ENCODE assay signal across 23 cellular contexts in genomic region chr4:148634476-148634875, GRCh38.
DNase-seq lines count a peak whose midpoint lies in the region; ATAC-seq and TF ChIP-seq lines count a peak whose summit lies in the region.
"Had no signal": no experiment of that assay in that cellular context is flagged by ENCODE, and none has a peak within 500 bp of the region (broad histone marks: within the 10 kb centered on the region; RNA-seq: fewer than 3 reads in every experiment).

No MANE protein-coding gene starts in this region.

- ATAC-seq in PC-3 = peak; percentile 98
- ATAC-seq in HG03442 (IDR thresholded peaks at IDR 0.05; ENCODE audit: unreplicated experiment) = no peak
- ATAC-seq in CD4-positive, alpha-beta T cell (ENCODE audit: poor library complexity) = no peak
- ATAC-seq: K562, left ventricle myocardium superior, Panc1 had no signal

- TF ChIP-seq CTCF in PC-3 (conservative IDR thresholded peaks at IDR 0.05; ENCODE audit: low read depth, low read length) (no peak), epithelial cell of esophagus (IDR thresholded peaks at IDR 0.05; ENCODE audit: insufficient read depth, low read depth, low read length, missing control alignments) (no peak), tibial nerve (IDR thresholded peaks at IDR 0.05) (no peak)
- TF ChIP-seq CTCF in CD4-positive, alpha-beta T cell (IDR thresholded peaks at IDR 0.05) = no peak

- H3K36me3 Mint-ChIP-seq in CD4-positive, alpha-beta T cell (ENCODE audit: low read depth) = peaks cover 8% of the 10 kb centered on the region

- no peak for TF ChIP-seq POLR2A in tibial nerve (IDR thresholded peaks at IDR 0.05)

- POLR2A ChIA-PET in PC-3 (lab: Charles Lee; ENCODE audit: unreplicated experiment) = no interaction called here
- POLR2A ChIA-PET in CD4-positive, alpha-beta T cell (lab: Charles Lee) = no interaction called here

- no peak overlapping the region for H2AFZ ChIP-seq in PC-3 (ENCODE audit: low read length)

- no peaks in the 10 kb centered on the region; the same call in 1 of the 2 replicates for H3K36me3 ChIP-seq in PC-3 (ENCODE audit: low read depth, low read length)
- H3K36me3 ChIP-seq in tibial nerve = no peaks in the 10 kb centered on the region
- H3K36me3 ChIP-seq: right lobe of liver had no signal

- peaks cover 13% of the 10 kb centered on the region for H3K9me3 Mint-ChIP-seq in CD4-positive, alpha-beta T cell

- TF ChIP-seq EP300 in tibial nerve (IDR thresholded peaks at IDR 0.05) = no peak

- CTCF ChIA-PET in PC-3 (lab: Charles Lee) = no interaction called here
- CTCF ChIA-PET in CD4-positive, alpha-beta T cell (lab: Charles Lee) = no interaction called here

- DNase-seq in HPDE6-E6E7 (ENCODE audit: extremely low spot score) (peak; percentile 28), PC-3 (peak; percentile 84), epithelial cell of esophagus (ENCODE audit: low read depth) (peak; percentile 55), renal cortical epithelial cell (ENCODE audit: low read depth) (peak; percentile 17), tibial nerve (ENCODE audit: low spot score in 2 of 2) (no peak), RPMI8226 (no peak)
- DNase-seq in CD4-positive, alpha-beta T cell = no peak
- DNase-seq: activated CD4-positive, alpha-beta T cell treated with anti-CD3 and anti-CD28 coated beads, Interleukin-2, amount 50 U/mL, for 48 hours; activated T-cell treated with anti-CD3 and anti-CD28 coated beads, Interleukin-2, amount 50 U/mL, for 24 hours; Caco-2; central memory CD4-positive, alpha-beta T cell; effector CD8-positive, alpha-beta T cell; left ventricle myocardium superior; NCI-H1092 treated with DMSO at 0.1 percent for 48 hours; NCI-H748 treated with DMSO at 0.1 percent for 48 hours; right lobe of liver; stimulated activated CD4-positive, alpha-beta T cell treated with anti-CD3 and anti-CD28 coated beads, Interleukin-2, amount 100 ng/mL, for 24 hours; substantia nigra had no signal

- H3K27ac ChIP-seq in PC-3 (ENCODE audit: low read length) (peak overlapping the region; percentile 66), tibial nerve (no peak overlapping the region)
- H3K27ac ChIP-seq in CD4-positive, alpha-beta T cell (ENCODE audit: low read depth, low read length) = no peak overlapping the region
- H3K27ac ChIP-seq: right lobe of liver, VCaP had no signal

- H3F3A ChIP-seq in PC-3 (ENCODE audit: low read length, unreplicated experiment) = no peaks in the 10 kb centered on the region

- no TSS peak for BruUV-seq in PC-3 (replicated peaks; lab: Mats Ljungman, UMichigan)

- no peak overlapping the region for H3K27ac Mint-ChIP-seq in CD4-positive, alpha-beta T cell
- H3K27ac Mint-ChIP-seq: activated naive CD8-positive, alpha-beta T cell; activated T-cell treated with anti-CD3 and anti-CD28 coated beads, Interleukin-2, amount 50 U/mL, for 24 hours had no signal

- H3K9me3 ChIP-seq in PC-3 (ENCODE audit: low read length) = 0 out of 2 replicates have a peak, but pooled peaks cover 5% of the 10 kb centered on the region
- H3K9me3 ChIP-seq in tibial nerve = peaks cover 0 to 16% (median 0%) of the 10 kb centered on the region in 4 donors
- peaks cover 4% of the 10 kb centered on the region for H3K9me3 ChIP-seq in CD4-positive, alpha-beta T cell (ENCODE audit: control insufficient read depth, low read length)
- H3K9me3 ChIP-seq: right lobe of liver had no signal

- H3K79me2 ChIP-seq in PC-3 (ENCODE audit: low read length) = no peaks in the 10 kb centered on the region

- H3K4me2 ChIP-seq in PC-3 (ENCODE audit: low read length) = peak overlapping the region; percentile 29; the same call in 1 of the 2 replicates

- H3K9me2 ChIP-seq in PC-3 (replicated peaks; ENCODE audit: low read length) = no peaks in the 10 kb centered on the region

- 94 to 97% methylated on average over 3 of the region's 3 CpGs for WGBS in tibial nerve, 2 donors

- no peaks in the 10 kb centered on the region for H3K4me1 Mint-ChIP-seq in CD4-positive, alpha-beta T cell (ENCODE audit: low read depth)

- no peak overlapping the region for H3K4me3 Mint-ChIP-seq in CD4-positive, alpha-beta T cell
- H3K4me3 Mint-ChIP-seq: activated naive CD8-positive, alpha-beta T cell; activated T-cell treated with anti-CD3 and anti-CD28 coated beads, Interleukin-2, amount 50 U/mL, for 24 hours had no signal

- no peak overlapping the region for H3K4me3 ChIP-seq in PC-3 (ENCODE audit: low read length)
- H3K4me3 ChIP-seq in epithelial cell of esophagus (ENCODE audit: low read length) = no peak overlapping the region
- no peak overlapping the region for H3K4me3 ChIP-seq in tibial nerve
- H3K4me3 ChIP-seq: K562, right lobe of liver had no signal

- H4K20me1 ChIP-seq in PC-3 (ENCODE audit: low read length) = no peaks in the 10 kb centered on the region

- H3K27me3 Mint-ChIP-seq in CD4-positive, alpha-beta T cell = no peaks in the 10 kb centered on the region
- H3K27me3 Mint-ChIP-seq: activated naive CD8-positive, alpha-beta T cell; activated T-cell treated with anti-CD3 and anti-CD28 coated beads, Interleukin-2, amount 50 U/mL, for 24 hours had no signal

- H3K4me1 ChIP-seq in PC-3 (ENCODE audit: insufficient read depth, low read length) (peaks cover 28% of the 10 kb centered on the region), tibial nerve (no peaks in the 10 kb centered on the region)
- H3K4me1 ChIP-seq: Caco-2, right lobe of liver had no signal

- H3K9ac ChIP-seq in PC-3 (ENCODE audit: low read length) = peak overlapping the region; percentile 11; the same call in 1 of the 2 replicates

- no peaks in the 10 kb centered on the region for H3K27me3 ChIP-seq in PC-3 (ENCODE audit: low read length)
- H3K27me3 ChIP-seq in tibial nerve = no peaks in the 10 kb centered on the region
- H3K27me3 ChIP-seq in CD4-positive, alpha-beta T cell (ENCODE audit: control insufficient read depth, insufficient read depth, low read length) = no peaks in the 10 kb centered on the region
- H3K27me3 ChIP-seq: right lobe of liver had no signal

- intact Hi-C loops in PC-3 (cut with micrococcal nuclease) = no loop called here
- intact Hi-C loops in CD4-positive, alpha-beta T cell (cut with DNase I, micrococcal nuclease) = no loop called here

Comparison
In these comparisons a context has a peak if more than half of its experiments do, and no peak if none do; other contexts are left out.
1. DNase-seq: peak in HPDE6-E6E7 (single experiment), PC-3 (single experiment), epithelial cell of esophagus (single experiment) and renal cortical epithelial cell (single experiment); none in tibial nerve (0 of 2), RPMI8226 (single experiment) and CD4-positive, alpha-beta T cell (0 of 10).